In genomic region chr1:2983706-2984398, GRCh38 we compare ENCODE assay signal across 27 cellular contexts. TPM values are rescaled to one million over a fixed set of nuclear protein-coding genes. Genes with fewer than 3 reads are reported as not detected.
DNase-seq lines count a peak whose midpoint lies in the region; ATAC-seq and TF ChIP-seq lines count a peak whose summit lies in the region.
"Had no signal": no experiment of that assay in that cellular context is flagged by ENCODE, and none has a peak within 500 bp of the region (broad histone marks: within the 10 kb centered on the region; RNA-seq: fewer than 3 reads in every experiment).

No MANE protein-coding gene starts in this region.

- no peaks in the 10 kb centered on the region for H3K4me1 Mint-ChIP-seq in activated naive CD4-positive, alpha-beta T cell treated with anti-CD3 and anti-CD28 coated beads, Interleukin-2, amount 10 ng/mL, durations not matched to agents 7 days and 5 days
- H3K4me1 Mint-ChIP-seq in chondrocyte (ENCODE audit: low read depth) (peaks cover 2% of the 10 kb centered on the region), natural killer cell (no peaks in the 10 kb centered on the region), endothelial cell (ENCODE audit: unreplicated experiment) (no peaks in the 10 kb centered on the region)
- H3K4me1 Mint-ChIP-seq: CD4-positive, alpha-beta memory T cell; immature natural killer cell; stimulated activated memory B cell treated with anti-CD40 and anti-IgM and Interleukin-4, amounts not matched to agents 10 μg/mL and 1 μg/mL and 100 μg/mL, for 72 hours had no signal

- H3K27ac ChIP-seq in temporal lobe (ENCODE audit: low read depth, low read length) = peak overlapping the region; percentile 95
- H3K27ac ChIP-seq: left lung had no signal

- no peak overlapping the region for H3K27ac Mint-ChIP-seq in activated naive CD4-positive, alpha-beta T cell treated with anti-CD3 and anti-CD28 coated beads, Interleukin-2, amount 10 ng/mL, durations not matched to agents 7 days and 5 days
- H3K27ac Mint-ChIP-seq in chondrocyte (ENCODE audit: unreplicated experiment) = no peak overlapping the region
- no peak overlapping the region for H3K27ac Mint-ChIP-seq in natural killer cell
- no peak overlapping the region for H3K27ac Mint-ChIP-seq in endothelial cell (ENCODE audit: unreplicated experiment)
- H3K27ac Mint-ChIP-seq: activated CD8-positive, alpha-beta T cell treated with anti-CD3 and anti-CD28 coated beads for 36 hours; CD4-positive, alpha-beta memory T cell; immature natural killer cell; stimulated activated memory B cell treated with anti-CD40 and anti-IgM and Interleukin-4, amounts not matched to agents 10 μg/mL and 1 μg/mL and 100 μg/mL, for 72 hours had no signal

- no peaks in the 10 kb centered on the region for H3K9me3 Mint-ChIP-seq in activated naive CD4-positive, alpha-beta T cell treated with anti-CD3 and anti-CD28 coated beads, Interleukin-2, amount 10 ng/mL, durations not matched to agents 7 days and 5 days
- H3K9me3 Mint-ChIP-seq in chondrocyte (ENCODE audit: low read depth) (peaks cover 8% of the 10 kb centered on the region), natural killer cell (peaks cover 0 to 4% of the 10 kb centered on the region in 2 donors), endothelial cell (ENCODE audit: unreplicated experiment) (no peaks in the 10 kb centered on the region)
- H3K9me3 Mint-ChIP-seq: activated CD8-positive, alpha-beta T cell treated with anti-CD3 and anti-CD28 coated beads for 36 hours; immature natural killer cell had no signal

- H3K36me3 Mint-ChIP-seq in activated naive CD4-positive, alpha-beta T cell treated with anti-CD3 and anti-CD28 coated beads, Interleukin-2, amount 10 ng/mL, durations not matched to agents 7 days and 5 days = no peaks in the 10 kb centered on the region
- H3K36me3 Mint-ChIP-seq in chondrocyte (ENCODE audit: low read depth) = no peaks in the 10 kb centered on the region
- no peaks in the 10 kb centered on the region for H3K36me3 Mint-ChIP-seq in natural killer cell
- peaks cover 6% of the 10 kb centered on the region for H3K36me3 Mint-ChIP-seq in endothelial cell (ENCODE audit: low read depth, unreplicated experiment)
- H3K36me3 Mint-ChIP-seq: brain; CD4-positive, alpha-beta memory T cell; stimulated activated memory B cell treated with anti-CD40 and anti-IgM and Interleukin-4, amounts not matched to agents 10 μg/mL and 1 μg/mL and 100 μg/mL, for 72 hours had no signal

- H3K27me3 Mint-ChIP-seq in activated naive CD4-positive, alpha-beta T cell treated with anti-CD3 and anti-CD28 coated beads, Interleukin-2, amount 10 ng/mL, durations not matched to agents 7 days and 5 days = no peaks in the 10 kb centered on the region
- H3K27me3 Mint-ChIP-seq in chondrocyte (ENCODE audit: low read depth) (peaks cover 2% of the 10 kb centered on the region), natural killer cell (ENCODE audit: low read depth in 2 of 2) (peaks cover 0 to 5% of the 10 kb centered on the region in 2 donors), endothelial cell (ENCODE audit: unreplicated experiment) (peaks cover 10% of the 10 kb centered on the region)
- H3K27me3 Mint-ChIP-seq: activated CD8-positive, alpha-beta T cell treated with anti-CD3 and anti-CD28 coated beads for 36 hours; brain had no signal

- H3K4me3 Mint-ChIP-seq in activated naive CD4-positive, alpha-beta T cell treated with anti-CD3 and anti-CD28 coated beads, Interleukin-2, amount 10 ng/mL, durations not matched to agents 7 days and 5 days = no peak overlapping the region
- H3K4me3 Mint-ChIP-seq in chondrocyte (ENCODE audit: unreplicated experiment) (no peak overlapping the region), natural killer cell (no peak overlapping the region), endothelial cell (ENCODE audit: unreplicated experiment) (no peak overlapping the region)
- H3K4me3 Mint-ChIP-seq: activated CD8-positive, alpha-beta T cell treated with anti-CD3 and anti-CD28 coated beads for 36 hours; brain; CD4-positive, alpha-beta memory T cell; immature natural killer cell; stimulated activated memory B cell treated with anti-CD40 and anti-IgM and Interleukin-4, amounts not matched to agents 10 μg/mL and 1 μg/mL and 100 μg/mL, for 72 hours had no signal

- peak; percentile 14 for DNase-seq in activated naive CD4-positive, alpha-beta T cell treated with anti-CD3 and anti-CD28 coated beads, Interleukin-2, amount 10 ng/mL, durations not matched to agents 7 days and 5 days
- DNase-seq in activated naive CD4-positive, alpha-beta T cell treated with Interleukin-2 at 50 U/mL for 16 hours = no peak
- DNase-seq in chondrocyte (ENCODE audit: low spot score) (peak; percentile 72), natural killer cell (peak; percentile 7), endothelial cell (ENCODE audit: low spot score) (no peak), NCI-H748 treated with DMSO at 0.1 percent for 48 hours (lab: John Stamatoyannopoulos, UW) (no peak)
- DNase-seq: activated CD4-positive, alpha-beta T cell treated with anti-CD3 and anti-CD28 coated beads for 1 hour; activated CD8-positive, alpha-beta memory T cell treated with anti-CD3 and anti-CD28 coated beads, Interleukin-2, amount 50 U/mL, for 48 hours; activated CD8-positive, alpha-beta T cell treated with anti-CD3 and anti-CD28 coated beads for 36 hours; CD4-positive, alpha-beta memory T cell; effector CD4-positive, alpha-beta T cell; immature natural killer cell; MV-4-11; NCI-H146; NCI-H2107; NCI-H345; SIG-M5 had no signal

- CTCF ChIA-PET in activated naive CD4-positive, alpha-beta T cell treated with anti-CD3 and anti-CD28 coated beads, Interleukin-2, amount 10 ng/mL, durations not matched to agents 7 days and 5 days (lab: Charles Lee) = no interaction called here

- TF ChIP-seq CTCF in chondrocyte (IDR thresholded peaks at IDR 0.05) (no peak), natural killer cell (IDR thresholded peaks at IDR 0.05) (no peak), endothelial cell (IDR thresholded peaks at IDR 0.05; ENCODE audit: unreplicated experiment) (no peak)

- intact Hi-C loops in natural killer cell (cut with micrococcal nuclease) = no loop called here

- ATAC-seq in natural killer cell = no peak
- ATAC-seq: activated CD8-positive, alpha-beta T cell treated with anti-CD3 and anti-CD28 coated beads for 36 hours; left lung; stimulated activated memory B cell treated with anti-CD40 and anti-IgM and Interleukin-4, amounts not matched to agents 10 μg/mL and 1 μg/mL and 100 μg/mL, for 72 hours had no signal

RNA-seq across cellular contexts. Expression of gene ACTRT2, which starts 37.4 kb away (rescaled TPM):
- total RNA-seq in chondrocyte (not detected in 3 replicates), natural killer cell (not detected), temporal lobe (not detected), endothelial cell (ENCODE audit: unreplicated experiment) (not detected)
- total RNA-seq: activated CD8-positive, alpha-beta T cell treated with anti-CD3 and anti-CD28 coated beads for 36 hours; CD4-positive, alpha-beta memory T cell; left lung; LHCN-M2; omental fat pad; pulmonary artery endothelial cell; subcutaneous adipose tissue; T-helper 2 cell treated with Interferon-gamma antibody and Interleukin-4, amounts not matched to agents 100 ng/mL and 5 ng/mL, for 36 hours; urinary bladder had no signal

Comparison
In these comparisons a context has a peak if more than half of its experiments do, and no peak if none do; other contexts are left out.
1. DNase-seq: peak in activated naive CD4-positive, alpha-beta T cell treated with anti-CD3 and anti-CD28 coated beads, Interleukin-2, amount 10 ng/mL, durations not matched to agents 7 days and 5 days (single experiment), chondrocyte (single experiment) and natural killer cell (single experiment); none in activated naive CD4-positive, alpha-beta T cell treated with Interleukin-2 at 50 U/mL for 16 hours (single experiment), endothelial cell (single experiment) and NCI-H748 treated with DMSO at 0.1 percent for 48 hours (single experiment).